ENCODE assay signal across 1 cellular context in the genomic region with DNA sequence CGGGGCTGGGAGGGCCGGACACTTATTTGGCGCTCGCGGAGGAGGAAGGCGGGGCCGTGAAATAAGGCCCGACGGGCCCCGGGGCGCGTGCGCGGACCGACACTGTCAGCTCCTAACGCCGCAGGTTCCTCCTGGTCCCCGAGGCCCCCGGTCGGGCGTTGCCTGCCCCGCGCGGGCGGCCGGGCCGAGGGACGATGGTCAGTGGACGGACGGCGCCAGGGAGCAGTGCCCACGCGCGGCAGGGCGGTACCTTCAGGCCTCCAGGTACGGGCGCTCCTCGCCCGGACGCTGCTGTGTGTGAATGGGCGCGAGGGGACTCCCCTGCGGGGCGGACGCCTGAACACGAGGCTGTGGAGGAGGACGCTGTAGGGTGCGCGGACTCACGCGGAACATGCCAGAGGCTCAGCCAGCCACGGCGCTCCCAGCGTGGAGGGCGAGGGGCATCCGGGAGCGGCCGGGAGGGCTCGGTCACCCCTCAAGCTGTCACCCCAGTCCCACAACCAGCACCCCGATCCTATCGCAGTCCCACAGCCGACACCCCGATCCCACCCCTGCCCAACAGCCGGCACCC.
TF ChIP-seq lines count a peak whose summit lies in the region.

No MANE protein-coding gene starts in this region.

TF ChIP-seq in SK-N-SH treated with all-trans-retinoic acid at 6 μM for 48 hours, 23 proteins besides CTCF, POLR2A, EP300 and RAD21 (continued from another document):
- TF ChIP-seq PATZ1 (CRISPR knock-in tag; IDR thresholded peaks at IDR 0.05; ENCODE audit: borderline replicate concordance) (no peak), ZNF70 (CRISPR knock-in tag; IDR thresholded peaks at IDR 0.05) (no peak), RARB (CRISPR knock-in tag; IDR thresholded peaks at IDR 0.05) (no peak), ZFP3 (CRISPR knock-in tag; IDR thresholded peaks at IDR 0.05) (no peak), BACH2 (CRISPR knock-in tag; IDR thresholded peaks at IDR 0.05; ENCODE audit: borderline replicate concordance) (no peak)
